Comparison of ENCODE assay signal across 10 cellular contexts in genomic region chr19:17872251-17873001, GRCh38. TPM values are rescaled to one million over a fixed set of nuclear protein-coding genes. Genes with fewer than 3 reads are reported as not detected.
DNase-seq lines count a peak whose midpoint lies in the region; ATAC-seq and TF ChIP-seq lines count a peak whose summit lies in the region.
"Had no signal": no experiment of that assay in that cellular context is flagged by ENCODE, and none has a peak within 500 bp of the region (broad histone marks: within the 10 kb centered on the region; RNA-seq: fewer than 3 reads in every experiment).

No MANE protein-coding gene starts in this region.

- H3K4me3 ChIP-seq in thoracic aorta (peak overlapping the region; percentile 42), tibial nerve (peak overlapping the region in 1 of 4 donors; percentile 24)

- no peak overlapping the region for H3K27ac Mint-ChIP-seq in activated T-helper 17 cell treated with anti-CD3 and anti-CD28 coated beads, Interleukin-2, amount 50 U/mL, for 72 hours
- H3K27ac Mint-ChIP-seq in memory B cell = no peak overlapping the region
- H3K27ac Mint-ChIP-seq: progenitor cell of endocrine pancreas had no signal

- H3K4me1 Mint-ChIP-seq in activated T-helper 17 cell treated with anti-CD3 and anti-CD28 coated beads, Interleukin-2, amount 50 U/mL, for 72 hours = no peaks in the 10 kb centered on the region
- H3K4me1 Mint-ChIP-seq in memory B cell = peaks cover 18% of the 10 kb centered on the region

- TF ChIP-seq EP300 in tibial nerve (IDR thresholded peaks at IDR 0.05) = no peak

- H3K9me3 ChIP-seq in thoracic aorta (no peaks in the 10 kb centered on the region), tibial nerve (no peaks in the 10 kb centered on the region)

- no peaks in the 10 kb centered on the region for H3K9me3 Mint-ChIP-seq in activated T-helper 17 cell treated with anti-CD3 and anti-CD28 coated beads, Interleukin-2, amount 50 U/mL, for 72 hours
- H3K9me3 Mint-ChIP-seq in memory B cell = no peaks in the 10 kb centered on the region

- 11% methylated on average over 7 to 39 of the region's 61 CpGs for WGBS in tibial nerve, 2 donors

- peaks cover 5% of the 10 kb centered on the region for H3K36me3 Mint-ChIP-seq in activated T-helper 17 cell treated with anti-CD3 and anti-CD28 coated beads, Interleukin-2, amount 50 U/mL, for 72 hours (ENCODE audit: low read depth)
- no peaks in the 10 kb centered on the region for H3K36me3 Mint-ChIP-seq in memory B cell

- no peak for TF ChIP-seq CTCF in thoracic aorta (IDR thresholded peaks at IDR 0.05)
- no peak for TF ChIP-seq CTCF in tibial nerve (IDR thresholded peaks at IDR 0.05)

- peak; percentile 75 for ATAC-seq in activated T-helper 17 cell treated with anti-CD3 and anti-CD28 coated beads, Interleukin-2, amount 50 U/mL, for 72 hours (replicated peaks)
- ATAC-seq in memory B cell (ENCODE audit: low read depth) (peak; percentile 10), thoracic aorta (ENCODE audit: insufficient number of reproducible peaks, low FRiP score, low read depth) (no peak)

- H3K27me3 ChIP-seq in thoracic aorta (replicated peaks; ENCODE audit: insufficient read depth) (peaks cover 10% of the 10 kb centered on the region), tibial nerve (peaks cover 0 to 77% of the 10 kb centered on the region in 2 donors)

- peaks cover 5 to 7% of the 10 kb centered on the region in 2 donors for H3K4me1 ChIP-seq in thoracic aorta (ENCODE audit: control insufficient read depth in 1 of 2, low read depth in 2 of 2)
- peaks cover 0 to 27% (median 5%) of the 10 kb centered on the region in 4 donors for H3K4me1 ChIP-seq in tibial nerve

- no peaks in the 10 kb centered on the region for H3K27me3 Mint-ChIP-seq in activated T-helper 17 cell treated with anti-CD3 and anti-CD28 coated beads, Interleukin-2, amount 50 U/mL, for 72 hours
- H3K27me3 Mint-ChIP-seq in memory B cell = peaks cover 4% of the 10 kb centered on the region

- TF ChIP-seq POLR2A in tibial nerve (IDR thresholded peaks at IDR 0.05) = no peak

- peak overlapping the region; percentile 79 for H3K4me3 Mint-ChIP-seq in activated T-helper 17 cell treated with anti-CD3 and anti-CD28 coated beads, Interleukin-2, amount 50 U/mL, for 72 hours
- peak overlapping the region; percentile 63 for H3K4me3 Mint-ChIP-seq in memory B cell

- H3K36me3 ChIP-seq in thoracic aorta (no peaks in the 10 kb centered on the region), tibial nerve (no peaks in the 10 kb centered on the region)

- DNase-seq in activated CD4-positive, alpha-beta T cell treated with anti-CD3 and anti-CD28 coated beads for 4 hours = peak; percentile 42 to 43
- no peak for DNase-seq in activated CD4-positive, alpha-beta T cell treated with anti-CD3 and anti-CD28 coated beads, Interleukin-2, amount 50 U/mL, for 1 hour
- DNase-seq in memory B cell (ENCODE audit: low spot score in 2 of 2) = peak in 1 of 2 donors; percentile 46
- no peak for DNase-seq in thoracic aorta (ENCODE audit: low spot score)
- DNase-seq in tibial nerve (ENCODE audit: low spot score in 2 of 2) = no peak
- no peak for DNase-seq in SKM-1 (lab: John Stamatoyannopoulos, UW; ENCODE audit: unreplicated experiment)
- no peak for DNase-seq in DMS79 (lab: John Stamatoyannopoulos, UW)

- H3K27ac ChIP-seq in thoracic aorta = no peak overlapping the region
- H3K27ac ChIP-seq in tibial nerve = no peak overlapping the region

RNA-seq across cellular contexts. Expression of gene SLC5A5, which starts 0.7 kb away (rescaled TPM):
- total RNA-seq in activated T-helper 17 cell treated with anti-CD3 and anti-CD28 coated beads, Interleukin-2, amount 50 U/mL, for 72 hours = 1 to 10 TPM in 1 of 2 donors, under 1 TPM in 1; 0.65 to 1.4 TPM
- total RNA-seq in thoracic aorta (not detected), tibial nerve (not detected)
- total RNA-seq: A673, progenitor cell of endocrine pancreas had no signal

RNA-seq across cellular contexts. Expression of gene RPL18A, which starts 12.7 kb away (rescaled TPM):
- 1,000 to 10,000 TPM; 2,920 to 3,543 TPM for total RNA-seq in activated T-helper 17 cell treated with anti-CD3 and anti-CD28 coated beads, Interleukin-2, amount 50 U/mL, for 72 hours
- 100 to 1,000 TPM; 718 to 766 TPM for total RNA-seq in thoracic aorta
- 1,000 to 10,000 TPM; 1,544 to 1,849 (median 1,738) TPM for total RNA-seq in tibial nerve

RNA-seq across cellular contexts. Expression of gene JAK3, which starts 24.6 kb away (rescaled TPM):
- total RNA-seq in activated T-helper 17 cell treated with anti-CD3 and anti-CD28 coated beads, Interleukin-2, amount 50 U/mL, for 72 hours = 100 to 1,000 TPM; 186 to 250 TPM
- total RNA-seq in thoracic aorta = 10 to 100 TPM; 12.7 to 35.8 TPM
- 10 to 100 TPM in 2 of 4 donors, 1 to 10 TPM in 2; 1.9 to 18.0 (median 8.3) TPM for total RNA-seq in tibial nerve

RNA-seq across cellular contexts. Expression of gene INSL3, which starts 51.1 kb away (rescaled TPM):
- 1 to 10 TPM; 7.6 to 8.3 TPM for total RNA-seq in activated T-helper 17 cell treated with anti-CD3 and anti-CD28 coated beads, Interleukin-2, amount 50 U/mL, for 72 hours
- total RNA-seq in thoracic aorta (not detected), tibial nerve (not detected)
- total RNA-seq: A673, progenitor cell of endocrine pancreas had no signal

Comparison
In these comparisons a context has a peak if more than half of its experiments do, and no peak if none do; other contexts are left out.
1. DNase-seq: peak in activated CD4-positive, alpha-beta T cell treated with anti-CD3 and anti-CD28 coated beads for 4 hours (2 of 2); none in activated CD4-positive, alpha-beta T cell treated with anti-CD3 and anti-CD28 coated beads, Interleukin-2, amount 50 U/mL, for 1 hour (single experiment), thoracic aorta (single experiment), tibial nerve (0 of 2), SKM-1 (single experiment) and DMS79 (single experiment).
2. RNA of gene JAK3, which starts 24.6 kb away (total RNA-seq): 186 to 250 TPM in activated T-helper 17 cell treated with anti-CD3 and anti-CD28 coated beads, Interleukin-2, amount 50 U/mL, for 72 hours; 12.7 to 35.8 TPM in thoracic aorta and 1.9 to 18.0 TPM in tibial nerve; every median in the first group is over 4 times any median in the second.